1 cellular context compared by ENCODE assay signal in genomic region chr10:5234106-5234877, GRCh38.
A peak's percentile ranks its signal among the peaks of the same experiment; 100 is the strongest.
TF ChIP-seq lines count a peak whose summit lies in the region.

No MANE protein-coding gene starts in this region.

TF ChIP-seq in HepG2, 621 proteins besides CTCF, POLR2A, EP300 and RAD21 (continued from another document and continues in another):
- TF ChIP-seq ZBTB4 (CRISPR knock-in tag; IDR thresholded peaks at IDR 0.05; ENCODE audit: borderline replicate concordance), result no peak
- no peak for TF ChIP-seq ZNF564 (CRISPR knock-in tag; IDR thresholded peaks at IDR 0.05)
- TF ChIP-seq SYNCRIP (IDR thresholded peaks at IDR 0.05; ENCODE audit: insufficient read depth, low read depth, low read length), result no peak
- TF ChIP-seq PRDM4 (CRISPR knock-in tag; IDR thresholded peaks at IDR 0.05; ENCODE audit: borderline replicate concordance), result no peak
- TF ChIP-seq MED1 (CRISPR knock-in tag; IDR thresholded peaks at IDR 0.05), result peak; percentile 89
- peak; percentile 57; the same call in 1 of the 2 replicates for TF ChIP-seq NR2F6 (IDR thresholded peaks at IDR 0.05)
- peak; percentile 58 for TF ChIP-seq NR2F6 (CRISPR knock-in tag; IDR thresholded peaks at IDR 0.05)
- no peak for TF ChIP-seq RFX3 (CRISPR knock-in tag; IDR thresholded peaks at IDR 0.05)
- TF ChIP-seq FOXP4 (CRISPR knock-in tag; IDR thresholded peaks at IDR 0.05), result peak; percentile 79
- no peak for TF ChIP-seq ZC3H13 (CRISPR knock-in tag; IDR thresholded peaks at IDR 0.05)
- TF ChIP-seq PTBP1 (IDR thresholded peaks at IDR 0.05; ENCODE audit: low read depth, low read length, poor library complexity, severe bottlenecking), result no peak
- TF ChIP-seq ZNF552 (CRISPR knock-in tag; IDR thresholded peaks at IDR 0.05; ENCODE audit: borderline replicate concordance), result no peak
- TF ChIP-seq ZNF652 (CRISPR knock-in tag; IDR thresholded peaks at IDR 0.05; ENCODE audit: borderline replicate concordance, low read depth), result no peak
- TF ChIP-seq ZSCAN31 (CRISPR knock-in tag; IDR thresholded peaks at IDR 0.05; ENCODE audit: low read depth), result 0 out of 2 replicates have a peak, but pooled peaks have one; percentile 50
- no peak for TF ChIP-seq SIN3B (IDR thresholded peaks at IDR 0.05; ENCODE audit: low read length)
- TF ChIP-seq ZNF816 (CRISPR knock-in tag; IDR thresholded peaks at IDR 0.05; ENCODE audit: borderline replicate concordance), result no peak
- no peak for TF ChIP-seq SOX6 (IDR thresholded peaks at IDR 0.05)
- TF ChIP-seq SOX6 (CRISPR knock-in tag; IDR thresholded peaks at IDR 0.05), result peak; percentile 64; the same call in 1 of the 2 replicates
- no peak for TF ChIP-seq ZNF784 (CRISPR knock-in tag; IDR thresholded peaks at IDR 0.05; ENCODE audit: borderline replicate concordance)
- no peak for TF ChIP-seq ZNF414 (CRISPR knock-in tag; IDR thresholded peaks at IDR 0.05)
- no peak for TF ChIP-seq ZZZ3 (CRISPR knock-in tag; IDR thresholded peaks at IDR 0.05; ENCODE audit: borderline replicate concordance)
- TF ChIP-seq PLSCR1 (CRISPR knock-in tag; IDR thresholded peaks at IDR 0.05; ENCODE audit: borderline replicate concordance), result no peak
- no peak for TF ChIP-seq ZNF75D (CRISPR knock-in tag; IDR thresholded peaks at IDR 0.05; ENCODE audit: borderline replicate concordance)
- peak; percentile 33; the same call in 1 of the 2 replicates for TF ChIP-seq YEATS2 (CRISPR knock-in tag; IDR thresholded peaks at IDR 0.05; ENCODE audit: borderline replicate concordance)
- no peak for TF ChIP-seq SRY (CRISPR knock-in tag; IDR thresholded peaks at IDR 0.05)
- peak; percentile 36; the same call in 1 of the 2 replicates for TF ChIP-seq JUN (CRISPR knock-in tag; IDR thresholded peaks at IDR 0.05)
- TF ChIP-seq ZNF275 (CRISPR knock-in tag; IDR thresholded peaks at IDR 0.05; ENCODE audit: borderline replicate concordance), result no peak
- TF ChIP-seq CEBPB (IDR thresholded peaks at IDR 0.05; ENCODE audit: borderline replicate concordance, low read depth, low read length), result peak; percentile 99
- peak; percentile 38; the same call in 1 of the 2 replicates for TF ChIP-seq SOX13 (IDR thresholded peaks at IDR 0.05)
- TF ChIP-seq SOX13 (CRISPR knock-in tag; conservative IDR thresholded peaks at IDR 0.05 in 1 of 2, IDR thresholded peaks at IDR 0.05 in 1 of 2), result peak in 1 of 2 experiments; percentile 75; a peak in 2 of 4 replicates
- TF ChIP-seq TARDBP (CRISPR knock-in tag; IDR thresholded peaks at IDR 0.05), result peak; percentile 69
- no peak for TF ChIP-seq GTF3A (CRISPR knock-in tag; conservative IDR thresholded peaks at IDR 0.05)
- peak; percentile 72 for TF ChIP-seq ETV5 (CRISPR knock-in tag; IDR thresholded peaks at IDR 0.05; ENCODE audit: borderline replicate concordance)
- TF ChIP-seq HNRNPL (IDR thresholded peaks at IDR 0.05; ENCODE audit: low read depth, low read length), result no peak
- peak; percentile 40 to 62; a peak in 3 of 4 replicates for TF ChIP-seq MAFK (conservative IDR thresholded peaks at IDR 0.05 in 1 of 2, IDR thresholded peaks at IDR 0.05 in 1 of 2; ENCODE audit: low read length in 2 of 2)
- peak; percentile 99 for TF ChIP-seq PITX1 (CRISPR knock-in tag; IDR thresholded peaks at IDR 0.05)
- no peak for TF ChIP-seq ZNF326 (CRISPR knock-in tag; IDR thresholded peaks at IDR 0.05; ENCODE audit: borderline replicate concordance)
- TF ChIP-seq ZNF281 (CRISPR knock-in tag; IDR thresholded peaks at IDR 0.05; ENCODE audit: borderline replicate concordance), result peak; percentile 44; the same call in 1 of the 2 replicates
- no peak for TF ChIP-seq MZF1 (CRISPR knock-in tag; IDR thresholded peaks at IDR 0.05; ENCODE audit: borderline replicate concordance)
- TF ChIP-seq ARNT2 (CRISPR knock-in tag; IDR thresholded peaks at IDR 0.05; ENCODE audit: low read depth), result 0 out of 2 replicates have a peak, but pooled peaks have one; percentile 23
- no peak for TF ChIP-seq ZMAT5 (CRISPR knock-in tag; IDR thresholded peaks at IDR 0.05; ENCODE audit: borderline replicate concordance, low read depth)
- peak; percentile 93 for TF ChIP-seq POGZ (CRISPR knock-in tag; IDR thresholded peaks at IDR 0.05)
- TF ChIP-seq BCL3 (CRISPR knock-in tag; IDR thresholded peaks at IDR 0.05), result 0 out of 2 replicates have a peak, but pooled peaks have one; percentile 6
- TF ChIP-seq FOXA1 (IDR thresholded peaks at IDR 0.05), result no peak
- TF ChIP-seq FOXA1 (CRISPR knock-in tag; IDR thresholded peaks at IDR 0.05), result peak; percentile 81
- TF ChIP-seq ZSCAN20 (CRISPR knock-in tag; IDR thresholded peaks at IDR 0.05; ENCODE audit: borderline replicate concordance), result no peak
- no peak; the same call in 1 of the 2 replicates for TF ChIP-seq HOXA3 (CRISPR knock-in tag; IDR thresholded peaks at IDR 0.05)
- no peak for TF ChIP-seq NR3C1 (CRISPR knock-in tag; IDR thresholded peaks at IDR 0.05)
- TF ChIP-seq NCOR1 (IDR thresholded peaks at IDR 0.05; ENCODE audit: borderline replicate concordance, low read length), result peak; percentile 67; the same call in 1 of the 2 replicates
- no peak for TF ChIP-seq ZNF766 (CRISPR knock-in tag; IDR thresholded peaks at IDR 0.05; ENCODE audit: borderline replicate concordance)
